In the genomic region with DNA sequence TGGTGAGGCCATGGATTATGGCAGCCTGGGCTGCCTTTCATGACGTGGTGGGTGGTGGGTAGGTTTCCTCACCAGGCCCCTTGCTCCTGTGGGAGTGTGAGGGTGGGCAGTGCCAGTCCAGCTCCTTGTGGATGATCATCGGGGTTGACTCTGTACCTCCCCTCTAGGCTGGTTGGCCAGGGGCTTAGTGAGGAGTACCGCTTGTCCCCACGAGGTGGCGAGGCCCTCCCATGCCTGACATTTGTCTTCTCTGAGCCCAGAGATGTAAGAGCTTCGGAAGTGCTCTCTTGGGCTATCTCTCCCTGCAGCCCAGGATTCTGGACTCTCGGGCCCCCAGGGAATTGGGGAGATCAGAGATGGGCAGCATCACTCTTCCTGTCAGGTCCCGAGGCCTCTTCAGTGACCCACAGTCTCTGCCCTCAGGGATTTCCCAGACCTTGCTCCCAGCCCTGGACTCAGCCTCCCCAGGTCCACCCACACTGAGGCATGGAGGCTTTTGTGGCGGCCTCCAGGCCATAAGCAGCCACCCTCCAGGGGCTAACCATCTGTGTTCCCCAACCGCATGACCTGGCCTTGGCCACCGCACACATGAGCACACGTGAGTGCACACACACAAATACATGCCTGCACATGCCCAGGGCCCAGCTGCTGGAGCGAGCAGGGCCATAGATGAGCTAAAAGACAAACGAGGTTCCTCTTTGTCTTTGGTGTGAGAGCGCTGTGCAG, we compare ENCODE assay signal across 8 cellular contexts. TPM values are rescaled to one million over a fixed set of nuclear protein-coding genes. Genes with fewer than 3 reads are reported as not detected.
A peak's percentile ranks its signal among the peaks of the same experiment; 100 is the strongest.
DNase-seq lines count a peak whose midpoint lies in the region; ATAC-seq, FAIRE-seq and TF ChIP-seq lines count a peak whose summit lies in the region.

No MANE protein-coding gene starts in this region.

- H3K27ac ChIP-seq in cardiac muscle cell (no peak overlapping the region), small intestine (ENCODE audit: low read depth in 1 of 2, low read length in 1 of 2) (no peak overlapping the region)

- no peaks in the 10 kb centered on the region for H3K36me3 Mint-ChIP-seq in activated T-cell treated with anti-CD3 and anti-CD28 coated beads, Interleukin-2, amount 50 U/mL, for 72 hours (ENCODE audit: insufficient read depth in 2 of 2)

- H3K27ac Mint-ChIP-seq in activated T-cell treated with anti-CD3 and anti-CD28 coated beads, Interleukin-2, amount 50 U/mL, for 72 hours, result no peak overlapping the region

- H3K4me3 ChIP-seq in cardiac muscle cell (no peak overlapping the region), small intestine (ENCODE audit: low read depth in 1 of 2, low read length in 2 of 2) (no peak overlapping the region)

- no peaks in the 10 kb centered on the region for H3K9me3 Mint-ChIP-seq in activated T-cell treated with anti-CD3 and anti-CD28 coated beads, Interleukin-2, amount 50 U/mL, for 72 hours

- peak; percentile 73 for DNase-seq in CMK (ENCODE audit: low read depth)
- DNase-seq in NCI-H345 (lab: John Stamatoyannopoulos, UW), result peak; percentile 64
- DNase-seq in activated T-cell treated with anti-CD3 and anti-CD28 coated beads, Interleukin-2, amount 50 U/mL, for 72 hours, result peak; percentile 53 to 64
- peak; percentile 78 to 82 for DNase-seq in cardiac muscle cell (ENCODE audit: low read depth in 1 of 2, low spot score in 1 of 2)
- DNase-seq in small intestine, result peak; percentile 46

- peaks cover 8% of the 10 kb centered on the region for H3K4me1 Mint-ChIP-seq in activated T-cell treated with anti-CD3 and anti-CD28 coated beads, Interleukin-2, amount 50 U/mL, for 72 hours (ENCODE audit: low read depth)

- no peak overlapping the region for H3K4me3 Mint-ChIP-seq in activated T-cell treated with anti-CD3 and anti-CD28 coated beads, Interleukin-2, amount 50 U/mL, for 72 hours

- H3K4me1 ChIP-seq in cardiac muscle cell (ENCODE audit: low read depth) (no peaks in the 10 kb centered on the region), small intestine (ENCODE audit: control insufficient read depth in 2 of 2, insufficient read depth in 1 of 2, low read depth in 1 of 2, low read length in 1 of 2) (peaks cover 0 to 4% of the 10 kb centered on the region in 2 donors)

- H3K27me3 ChIP-seq in cardiac muscle cell, result peaks cover 95% of the 10 kb centered on the region
- peaks cover 0 to 2% of the 10 kb centered on the region in 2 donors for H3K27me3 ChIP-seq in small intestine (ENCODE audit: control insufficient read depth in 2 of 2, insufficient read depth in 2 of 2, low read length in 2 of 2)

- H3K9me3 ChIP-seq in cardiac muscle cell (ENCODE audit: low read depth) (no peaks in the 10 kb centered on the region), small intestine (ENCODE audit: control insufficient read depth, low read depth) (no peaks in the 10 kb centered on the region)

- ATAC-seq in GM18867 (IDR thresholded peaks at IDR 0.05; ENCODE audit: unreplicated experiment) (peak; percentile 72), HG02981 (IDR thresholded peaks at IDR 0.05; ENCODE audit: unreplicated experiment) (peak; percentile 67), GM19328 (IDR thresholded peaks at IDR 0.05; ENCODE audit: unreplicated experiment) (no peak)
- peak; percentile 67 to 68 for ATAC-seq in activated T-cell treated with anti-CD3 and anti-CD28 coated beads, Interleukin-2, amount 50 U/mL, for 72 hours (replicated peaks in 1 of 2)

- FAIRE-seq in small intestine (lab: Jason Lieb, UNC), result no peak

- peak; percentile 79 for TF ChIP-seq CTCF in cardiac muscle cell (IDR thresholded peaks at IDR 0.05; ENCODE audit: low read depth, low read length)

- WGBS in small intestine, 3 donors, result 47 to 51% (median 48%) methylated on average over 15 of the region's 15 CpGs

- H3K27me3 Mint-ChIP-seq in activated T-cell treated with anti-CD3 and anti-CD28 coated beads, Interleukin-2, amount 50 U/mL, for 72 hours (ENCODE audit: low read depth), result peaks cover 45% of the 10 kb centered on the region

- H3K36me3 ChIP-seq in cardiac muscle cell, result no peaks in the 10 kb centered on the region
- H3K36me3 ChIP-seq in small intestine (ENCODE audit: control insufficient read depth in 2 of 2, insufficient read depth in 2 of 2, low read length in 2 of 2), result no peaks in the 10 kb centered on the region

RNA-seq across cellular contexts. Expression of gene SPR, which starts 6.5 kb away (rescaled TPM):
- 1 to 10 TPM in 1 of 2 donors, under 1 TPM in 1; 0.65 to 1.9 TPM for total RNA-seq in activated T-cell treated with anti-CD3 and anti-CD28 coated beads, Interleukin-2, amount 50 U/mL, for 72 hours
- total RNA-seq in cardiac muscle cell, result 13.2 and 16.3 TPM in 2 replicates
- polyA plus RNA-seq in cardiac muscle cell (9.1 and 21.7 TPM in 2 replicates), small intestine (10 to 100 TPM; 44.2 to 50.0 (median 44.5) TPM)

RNA-seq across cellular contexts. Expression of gene EMX1, which starts 23.6 kb away (rescaled TPM):
- total RNA-seq in activated T-cell treated with anti-CD3 and anti-CD28 coated beads, Interleukin-2, amount 50 U/mL, for 72 hours, result under 1 TPM; 0.44 to 0.50 TPM
- 0.24 TPM in 1 of 2 replicates, not detected in the other for total RNA-seq in cardiac muscle cell
- not detected in 2 replicates for polyA plus RNA-seq in cardiac muscle cell
- 1 to 10 TPM in 2 of 3 donors, under 1 TPM in 1; 0.46 to 4.9 (median 1.6) TPM for polyA plus RNA-seq in small intestine
